In the genomic region with DNA sequence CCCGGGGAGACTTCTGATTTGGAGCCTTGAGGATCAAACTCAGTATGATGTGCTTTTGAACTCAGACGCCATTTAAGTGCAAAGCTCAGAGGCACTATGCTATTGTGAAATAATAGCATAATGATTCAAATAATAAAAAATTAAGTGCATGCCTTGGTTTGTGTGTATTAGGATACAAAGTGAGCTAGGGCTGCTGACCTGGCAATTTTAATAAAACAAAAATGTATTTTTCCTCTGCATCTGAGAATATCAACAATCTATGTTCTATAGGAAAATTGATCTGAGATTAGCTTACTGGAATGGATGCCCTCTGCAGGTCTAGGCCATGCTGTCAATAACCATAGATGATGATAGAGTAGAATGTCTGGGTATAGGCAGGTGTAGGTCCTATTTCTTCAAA, we compare ENCODE assay signal across 27 cellular contexts.
"Had no signal": no experiment of that assay in that cellular context is flagged by ENCODE, and none has a peak within 500 bp of the region (broad histone marks: within the 10 kb centered on the region; RNA-seq: fewer than 3 reads in every experiment).

No MANE protein-coding gene starts in this region.

- H3K4me3 ChIP-seq: stomach, suprapubic skin, testis, thoracic aorta, thyroid gland, tibial artery, tibial nerve, transverse colon, upper lobe of left lung, upper lobe of right lung, uterus, vagina had no signal

- H3K27ac ChIP-seq: stomach, suprapubic skin, testis, thoracic aorta, thyroid gland, tibial artery, tibial nerve, transverse colon, upper lobe of left lung, upper lobe of right lung, uterus, vagina had no signal

- H3K4me1 ChIP-seq: stomach, suprapubic skin, testis, tibial artery, tibial nerve, transverse colon, upper lobe of left lung, upper lobe of right lung, uterus, vagina had no signal

- ATAC-seq: stimulated activated effector memory CD8-positive, alpha-beta T cell treated with anti-CD3 and anti-CD28 coated beads, Interleukin-12 subunit alpha, Interleukin-12 subunit beta, amount 100 ng/mL, for 72 hours; stimulated activated memory B cell treated with anti-CD40 and anti-IgM and Interleukin-4, amounts not matched to agents 10 μg/mL and 1 μg/mL and 100 μg/mL, for 72 hours; stimulated activated naive B cell treated with anti-CD40 and anti-IgM and Interleukin-4, amounts not matched to agents 10 μg/mL and 1 μg/mL and 100 μg/mL, for 72 hours; stimulated activated naive CD8-positive, alpha-beta T cell treated with anti-CD3 and anti-CD28 coated beads, Interleukin-15, amount 100 ng/mL, for 72 hours; stimulated activated naive CD8-positive, alpha-beta T cell treated with anti-CD3 and anti-CD28 coated beads, Interleukin-15, Interleukin-2, amounts not matched to agents 100 U/mL and 50 U/mL, for 24 hours; upper lobe of right lung had no signal

- H3K36me3 ChIP-seq: stomach, suprapubic skin, thoracic aorta, thyroid gland, tibial artery, tibial nerve, transverse colon, upper lobe of left lung, upper lobe of right lung, uterus, vagina had no signal

- FAIRE-seq: urothelium cell line had no signal

- H3K27me3 ChIP-seq: stomach, suprapubic skin, testis, thyroid gland, tibial artery, tibial nerve, transverse colon, upper lobe of left lung, upper lobe of right lung, uterus, vagina had no signal

- DNase-seq: stimulated activated CD4-positive, alpha-beta T cell treated with anti-CD3 and anti-CD28 coated beads, Interleukin-2, amount 100 ng/mL, for 48 hours; stimulated activated CD4-positive, alpha-beta T cell treated with anti-CD3 and anti-CD28 coated beads, Interleukin-4, amount 100 ng/mL, for 1 hour; stimulated activated CD4-positive, alpha-beta T cell treated with anti-CD3 and anti-CD28 coated beads, Interleukin-4, amount 100 ng/mL, for 24 hours; stimulated activated CD4-positive, alpha-beta T cell treated with anti-CD3 and anti-CD28 coated beads, Interleukin-4, amount 100 ng/mL, for 4 hours; stimulated activated CD8-positive, alpha-beta memory T cell treated with anti-CD3 and anti-CD28 coated beads, Interleukin-4, amount 100 ng/mL, for 48 hours; stimulated activated naive B cell treated with anti-CD40 and anti-IgM and Interleukin-4, amounts not matched to agents 10 μg/mL and 1 μg/mL and 100 μg/mL, for 72 hours; stimulated activated naive CD4-positive, alpha-beta T cell; stimulated activated naive CD4-positive, alpha-beta T cell treated with Interleukin-2 at 50 U/mL for 16 hours; stimulated activated naive CD8-positive, alpha-beta T cell treated with anti-CD3 and anti-CD28 coated beads, Interleukin-15, amount 100 ng/mL, for 72 hours; stimulated activated naive CD8-positive, alpha-beta T cell treated with anti-CD3 and anti-CD28 coated beads, Interleukin-15, Interleukin-2, amounts not matched to agents 100 U/mL and 50 U/mL, for 24 hours; stomach; substantia nigra; testis; thyroid gland; tibial artery; transverse colon; trophoblast cell; upper lobe of left lung; upper lobe of right lung; uterus had no signal

- H3K9me3 ChIP-seq: testis, thoracic aorta, thyroid gland, uterus, vagina had no signal
